Comparison of ENCODE assay signal across 9 cellular contexts in the genomic region with DNA sequence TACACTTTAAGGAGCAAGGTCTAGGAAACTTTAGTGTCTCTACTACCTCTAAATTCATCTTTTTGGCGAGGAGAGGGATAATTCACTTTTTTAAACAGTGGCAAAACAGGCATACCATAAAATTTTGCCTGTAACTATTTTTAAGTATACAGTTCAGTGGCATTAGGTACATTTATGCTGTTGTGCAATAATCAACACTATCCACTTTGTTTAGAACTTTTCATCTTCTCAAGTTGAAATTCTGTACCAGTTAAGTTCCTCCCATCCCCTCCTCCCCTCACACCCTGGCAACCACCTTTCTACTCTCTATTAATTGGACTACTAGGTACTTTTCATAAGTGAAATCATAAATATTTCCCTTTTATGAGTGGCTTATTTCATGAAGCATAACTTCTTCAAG. TPM values are rescaled to one million over a fixed set of nuclear protein-coding genes. Genes with fewer than 3 reads are reported as not detected.
"Had no signal": no experiment of that assay in that cellular context is flagged by ENCODE, and none has a peak within 500 bp of the region (broad histone marks: within the 10 kb centered on the region; RNA-seq: fewer than 3 reads in every experiment).

No MANE protein-coding gene starts in this region.

- H3K4me2 ChIP-seq: GM23338, KMS-11 had no signal

- H3K9ac ChIP-seq: KMS-11 had no signal

- H3K4me1 Mint-ChIP-seq: GM23338, H9 had no signal

- H3K4me3 ChIP-seq: GM23338 had no signal

- H3K27ac Mint-ChIP-seq: GM23338, H9 had no signal

- H3K27ac ChIP-seq: KMS-11 had no signal

- H3K4me3 Mint-ChIP-seq: GM23338, H9 had no signal

- DNase-seq: H9, HCEC 1CT, KBM-7 had no signal

- FAIRE-seq: H1, H54, HTR-8/SVneo had no signal

- H2AFZ ChIP-seq: GM23338 had no signal

- H3K9me3 Mint-ChIP-seq: GM23338, H9 had no signal

- ATAC-seq: GM23338 had no signal

RNA-seq across cellular contexts. Expression of a gene that starts 42.3 kb away (rescaled TPM):
- total RNA-seq: HT-29 had no signal
